In the genomic region with DNA sequence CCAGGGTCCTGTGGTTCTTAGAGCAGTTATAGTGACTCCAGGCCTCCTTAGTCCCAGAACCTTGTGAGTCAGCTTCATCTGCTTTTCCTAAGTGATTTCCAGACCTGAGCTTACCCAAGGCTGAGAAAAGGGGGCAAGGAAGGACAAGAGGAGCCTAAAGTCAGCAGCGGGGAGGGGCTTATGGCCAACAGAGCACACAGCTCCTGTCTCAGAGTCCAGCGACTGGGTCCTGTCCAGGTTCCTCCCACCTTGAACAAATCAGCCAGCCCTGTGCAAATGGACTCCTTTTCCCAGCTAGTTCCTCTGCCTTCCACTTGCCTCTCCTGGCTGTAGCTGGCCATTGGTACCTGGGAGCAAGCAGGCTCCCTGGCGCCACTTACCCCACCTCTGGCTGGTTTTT, we compare ENCODE assay signal across 28 cellular contexts. TPM values are rescaled to one million over a fixed set of nuclear protein-coding genes. Genes with fewer than 3 reads are reported as not detected.
DNase-seq lines count a peak whose midpoint lies in the region; ATAC-seq, FAIRE-seq and TF ChIP-seq lines count a peak whose summit lies in the region.
"Had no signal": no experiment of that assay in that cellular context is flagged by ENCODE, and none has a peak within 500 bp of the region (broad histone marks: within the 10 kb centered on the region; RNA-seq: fewer than 3 reads in every experiment).

No MANE protein-coding gene starts in this region.

- no peaks in the 10 kb centered on the region for H3K36me3 ChIP-seq in HepG2 (replicated peaks in 1 of 2; ENCODE audit: control insufficient read depth in 1 of 2, insufficient read depth in 2 of 2, low read length in 2 of 2)
- no peaks in the 10 kb centered on the region for H3K36me3 ChIP-seq in right lobe of liver
- peaks cover 11% of the 10 kb centered on the region for H3K36me3 ChIP-seq in WERI-Rb-1
- H3K36me3 ChIP-seq in sigmoid colon = peaks cover 0 to 10% (median 0%) of the 10 kb centered on the region in 4 donors
- no peaks in the 10 kb centered on the region for H3K36me3 ChIP-seq in spleen
- H3K36me3 ChIP-seq: BE2C; BLaER1 treated with 17β-estradiol and CSF1 and Interleukin-3, amounts not matched to agents 10 nM and 100 nM had no signal

- 60% methylated on average over 2 of the region's 3 CpGs for WGBS in HepG2 (ENCODE audit: low lambda C conversion rate)
- 100% methylated on average over 1 of the region's 3 CpGs for WGBS in right lobe of liver (ENCODE audit: insufficient coverage, low coverage, low lambda C conversion rate, missing lambda C conversion rate)
- 95 to 97% methylated on average over 3 of the region's 3 CpGs for WGBS in sigmoid colon, 2 donors
- 94 to 100% (median 97%) methylated on average over 3 of the region's 3 CpGs for WGBS in spleen, 5 donors

- no peaks in the 10 kb centered on the region; the same call in 1 of the 2 replicates for H3K27me3 Mint-ChIP-seq in HFFc6 (ENCODE audit: insufficient read depth)

- H3K27ac Mint-ChIP-seq in HFFc6 = no peak overlapping the region
- H3K27ac Mint-ChIP-seq: CD4-positive, alpha-beta T cell; CD8-positive, alpha-beta memory T cell had no signal

- no peaks in the 10 kb centered on the region for H3K9me3 ChIP-seq in HepG2 (ENCODE audit: low read length)
- no peaks in the 10 kb centered on the region for H3K9me3 ChIP-seq in right lobe of liver
- H3K9me3 ChIP-seq in WERI-Rb-1 (ENCODE audit: severe bottlenecking) = no peaks in the 10 kb centered on the region
- H3K9me3 ChIP-seq in sigmoid colon = no peaks in the 10 kb centered on the region
- H3K9me3 ChIP-seq in spleen = no peaks in the 10 kb centered on the region
- H3K9me3 ChIP-seq: A549; BE2C; BLaER1 treated with 17β-estradiol and CSF1 and Interleukin-3, amounts not matched to agents 10 nM and 100 nM had no signal

- no peaks in the 10 kb centered on the region; a peak in 1 of 5 replicates for H3K27me3 ChIP-seq in HepG2 (ENCODE audit: control insufficient read depth in 1 of 2, insufficient read depth in 2 of 2, low read length in 2 of 2)
- no peaks in the 10 kb centered on the region for H3K27me3 ChIP-seq in right lobe of liver
- H3K27me3 ChIP-seq in WERI-Rb-1 (ENCODE audit: insufficient read depth, low read depth, severe bottlenecking) = no peaks in the 10 kb centered on the region
- peaks cover 0 to 8% (median 0%) of the 10 kb centered on the region in 3 donors for H3K27me3 ChIP-seq in sigmoid colon
- no peaks in the 10 kb centered on the region for H3K27me3 ChIP-seq in spleen (replicated peaks in 1 of 7)
- H3K27me3 ChIP-seq: BE2C; BLaER1 treated with 17β-estradiol and CSF1 and Interleukin-3, amounts not matched to agents 10 nM and 100 nM had no signal

- H3K27ac ChIP-seq in HepG2 (ENCODE audit: extremely low read length, insufficient read depth, low read length) (no peak overlapping the region), right lobe of liver (no peak overlapping the region), WERI-Rb-1 (peak overlapping the region; percentile 55), sigmoid colon (no peak overlapping the region), spleen (no peak overlapping the region)
- H3K27ac ChIP-seq: A549; BLaER1 treated with 17β-estradiol and CSF1 and Interleukin-3, amounts not matched to agents 10 nM and 100 nM had no signal

- H3K79me2 ChIP-seq in HepG2 (ENCODE audit: insufficient read depth, low read length) = no peaks in the 10 kb centered on the region

- BruUV-seq in HepG2 (replicated peaks; lab: Mats Ljungman, UMichigan) = no TSS peak

- POLR2A ChIA-PET in HepG2 (lab: Yijun Ruan, JAX) = interaction anchor here (1.2 to 7.1 kb wide), 2 partner anchors 10 to 14 kb away, joined by 3 to 62 read pairs; a partner anchor contains a TSS

- H4K20me1 ChIP-seq in HepG2 (ENCODE audit: insufficient read depth, low read length) = no peaks in the 10 kb centered on the region
- H4K20me1 ChIP-seq: BLaER1 treated with 17β-estradiol and CSF1 and Interleukin-3, amounts not matched to agents 10 nM and 100 nM had no signal

- no peak for TF ChIP-seq EP300 in HepG2 (IDR thresholded peaks at IDR 0.05; ENCODE audit: low read depth in 2 of 2, low read length in 2 of 2)
- no peak for TF ChIP-seq EP300 in HepG2 (CRISPR knock-in tag; IDR thresholded peaks at IDR 0.05; ENCODE audit: borderline replicate concordance)
- TF ChIP-seq EP300 in sigmoid colon (IDR thresholded peaks at IDR 0.05) = no peak

- no peak for TF ChIP-seq RAD21 in HepG2 (CRISPR knock-in tag; IDR thresholded peaks at IDR 0.05)

- H3K36me3 Mint-ChIP-seq in HFFc6 (ENCODE audit: low read depth) = no peaks in the 10 kb centered on the region; the same call in 1 of the 2 replicates
- H3K36me3 Mint-ChIP-seq: CD8-positive, alpha-beta memory T cell had no signal

- peak; percentile 32 for FAIRE-seq in HepG2 (lab: Jason Lieb, UNC)
- FAIRE-seq: A549, D721Med, GM12891, GM18507, GM19239 had no signal

- no peaks in the 10 kb centered on the region for H3K9me3 Mint-ChIP-seq in HFFc6
- H3K9me3 Mint-ChIP-seq: CD14-positive monocyte; CD4-positive, alpha-beta T cell; CD8-positive, alpha-beta memory T cell had no signal

- H3K4me2 ChIP-seq in HepG2 (ENCODE audit: low read depth, low read length) = peak overlapping the region; percentile 44
- H3K4me2 ChIP-seq: A549; BLaER1 treated with 17β-estradiol and CSF1 and Interleukin-3, amounts not matched to agents 10 nM and 100 nM had no signal

- TF ChIP-seq CTCF in HepG2 (CRISPR knock-in tag; IDR thresholded peaks at IDR 0.05) (no peak), right lobe of liver (IDR thresholded peaks at IDR 0.05) (no peak), WERI-Rb-1 (IDR thresholded peaks at IDR 0.05; ENCODE audit: low read depth, low read length) (no peak), sigmoid colon (IDR thresholded peaks at IDR 0.05) (no peak), spleen (IDR thresholded peaks at IDR 0.05 in 8 of 11, conservative IDR thresholded peaks at IDR 0.05 in 3 of 11) (no peak), HFFc6 (IDR thresholded peaks at IDR 0.05) (no peak)

- TF ChIP-seq POLR2A in HepG2 (IDR thresholded peaks at IDR 0.05; ENCODE audit: insufficient read depth in 1 of 2, low read depth in 2 of 2, low read length in 2 of 2) (no peak), right lobe of liver (IDR thresholded peaks at IDR 0.05) (no peak), sigmoid colon (IDR thresholded peaks at IDR 0.05) (no peak), spleen (IDR thresholded peaks at IDR 0.05) (no peak)

- no peak overlapping the region for H3K4me3 ChIP-seq in HepG2 (replicated peaks in 1 of 3; ENCODE audit: insufficient read depth in 1 of 3, low read depth in 2 of 3, low read length in 3 of 3)
- H3K4me3 ChIP-seq in right lobe of liver = no peak overlapping the region
- H3K4me3 ChIP-seq in WERI-Rb-1 (ENCODE audit: low read depth, low read length) = no peak overlapping the region
- no peak overlapping the region for H3K4me3 ChIP-seq in sigmoid colon
- no peak overlapping the region for H3K4me3 ChIP-seq in spleen
- H3K4me3 ChIP-seq: A549; BLaER1 treated with 17β-estradiol and CSF1 and Interleukin-3, amounts not matched to agents 10 nM and 100 nM had no signal

- ATAC-seq in HepG2 = peak; percentile 45
- ATAC-seq in right lobe of liver = no peak
- ATAC-seq in GM18858 (IDR thresholded peaks at IDR 0.05; ENCODE audit: unreplicated experiment) = no peak
- ATAC-seq: A549 had no signal

- CTCF ChIA-PET in HepG2 (lab: Yijun Ruan, JAX; ENCODE audit: low intra/inter-chr PET ratio, low total read pairs) = no interaction called here

- H3K4me1 Mint-ChIP-seq in HFFc6 (ENCODE audit: low read depth) = peaks cover 18% of the 10 kb centered on the region

- H3K4me3 Mint-ChIP-seq in HFFc6 = no peak overlapping the region
- H3K4me3 Mint-ChIP-seq: CD14-positive monocyte; CD4-positive, alpha-beta T cell; CD8-positive, alpha-beta memory T cell had no signal

- H3K9ac ChIP-seq in HepG2 (ENCODE audit: insufficient read depth, low read depth, low read length) = no peak overlapping the region
- H3K9ac ChIP-seq: BLaER1 treated with 17β-estradiol and CSF1 and Interleukin-3, amounts not matched to agents 10 nM and 100 nM had no signal

- intact Hi-C loops in HepG2 (cut with micrococcal nuclease; ENCODE audit: unreplicated experiment) (no loop called here), right lobe of liver (cut with DNase I) (no loop called here), sigmoid colon (cut with DNase I) (no loop called here), spleen (cut with DNase I; ENCODE audit: low total_unique reads) (no loop called here)

- DNase-seq in HepG2 (ENCODE audit: low spot score) (no peak), right lobe of liver (no peak), WERI-Rb-1 (peak; percentile 83), islet precursor cell (peak; percentile 74), sigmoid colon (peak; percentile 36), spleen (no peak), HFFc6 (no peak)
- DNase-seq: 8988T; ACHN; AML-193; BE2C; CD4-positive, alpha-beta T cell; CD8-positive, alpha-beta memory T cell; DMS 273 treated with DMSO at 0.1 percent for 48 hours; DMS79; EL; GF-D8; GOT3; H7; HCEC 1CT had no signal

- no peak overlapping the region for H2AFZ ChIP-seq in HepG2 (ENCODE audit: low read length)

- H3K4me1 ChIP-seq in HepG2 (ENCODE audit: insufficient read depth, low read length) (peaks cover 53% of the 10 kb centered on the region), right lobe of liver (peaks cover 0 to 23% (median 7%) of the 10 kb centered on the region in 4 donors), sigmoid colon (peaks cover 0 to 8% (median 5%) of the 10 kb centered on the region in 4 donors), spleen (peaks cover 0 to 11% (median 4%) of the 10 kb centered on the region in 6 donors)
- H3K4me1 ChIP-seq: A549 had no signal

- in situ Hi-C loops in HepG2 (cut with HindIII; ENCODE audit: extremely low pct_ligation_motif_present, low pct_unique_long_range_greater_than_20kb) = no loop called here

RNA-seq across cellular contexts. Expression of a gene that starts 10.9 kb away (rescaled TPM):
- total RNA-seq in HepG2 (2016; rRNA removed; fragmentation: Illumina TruSeq; extraction: Trizol) (7.5 and 10.2 TPM in 2 replicates), right lobe of liver (10 to 100 TPM; 19.2 to 42.8 (median 23.7) TPM), sigmoid colon (10 to 100 TPM; 13.2 to 24.6 (median 16.0) TPM), spleen (10 to 100 TPM; 11.8 to 31.7 (median 19.6) TPM)
- 2.1 and 2.2 TPM in 2 replicates for total RNA-seq in HepG2 (2016; cell fraction: cytosol; rRNA removed; fragmentation: Illumina TruSeq; extraction: Trizol; ENCODE audit: low read depth)
- 8.4 and 9.7 TPM in 2 replicates for total RNA-seq in HepG2 (2016; cell fraction: insoluble cytoplasmic fraction; rRNA removed; fragmentation: Illumina TruSeq; extraction: Trizol)
- 4.8 and 6.0 TPM in 2 replicates for total RNA-seq in HepG2 (2016; cell fraction: membrane; rRNA removed; fragmentation: Illumina TruSeq; extraction: Trizol)
- 9.1 and 11.5 TPM in 2 replicates for total RNA-seq in HepG2 (2016; cell fraction: nucleus; rRNA removed; fragmentation: Illumina TruSeq; extraction: Trizol)
- polyA plus RNA-seq in HepG2 (2011; rRNA removed) (17.9 and 19.0 TPM in 2 replicates), sigmoid colon (1 to 10 TPM; 1.8 to 7.0 (median 3.6) TPM), spleen (1 to 10 TPM; 2.1 to 4.0 (median 2.6) TPM)
- polyA plus RNA-seq in HepG2 (2011; cell fraction: cytosol; rRNA removed) = 14.6 and 15.9 TPM in 2 replicates
- 44.0 and 49.0 TPM in 2 replicates for polyA plus RNA-seq in HepG2 (2011; cell fraction: nucleus; rRNA removed)
- 12.2 and 14.8 TPM in 2 replicates for polyA plus RNA-seq in HepG2 (2012)
- 2.2 and 2.4 TPM in 2 replicates for polyA plus RNA-seq in HepG2 (2016; cell fraction: cytosol; fragmentation: Illumina TruSeq; extraction: Trizol; ENCODE audit: low read depth)
- polyA plus RNA-seq in HepG2 (2016; cell fraction: insoluble cytoplasmic fraction; fragmentation: Illumina TruSeq; extraction: Trizol; ENCODE audit: low read depth) = 10.6 and 11.0 TPM in 2 replicates
- 4.9 and 5.8 TPM in 2 replicates for polyA plus RNA-seq in HepG2 (2016; cell fraction: membrane; fragmentation: Illumina TruSeq; extraction: Trizol; ENCODE audit: low read depth)
- 21.9 and 23.8 TPM in 2 replicates for polyA plus RNA-seq in HepG2 (2016; cell fraction: nucleus; fragmentation: Illumina TruSeq; extraction: Trizol; ENCODE audit: insufficient read depth, low read depth)
- polyA minus RNA-seq in HepG2 (2011; rRNA and poly(A)+ RNA removed; ENCODE audit: low replicate concordance) = 41.2 and 52.9 TPM in 2 replicates
- polyA minus RNA-seq in HepG2 (2011; cell fraction: cytosol; rRNA and poly(A)+ RNA removed) = 7.0 and 13.9 TPM in 2 replicates
- polyA minus RNA-seq in HepG2 (2011; cell fraction: nucleus; rRNA and poly(A)+ RNA removed) = 7.8 and 8.6 TPM in 2 replicates
- total RNA-seq in HFFc6 (2021; fragmentation: NEBNext Ultra II Directional; extraction: Animal tissue kit (Norgen Biotek cat#: 25700)) = 10 to 100 TPM; 59.6 to 80.8 (median 70.7) TPM

RNA-seq across cellular contexts. Expression of a gene that starts 14.0 kb away (rescaled TPM):
- 2.0 and 2.9 TPM in 2 replicates for total RNA-seq in HepG2 (2016; rRNA removed; fragmentation: Illumina TruSeq; extraction: Trizol)
- total RNA-seq in HepG2 (2016; cell fraction: cytosol; rRNA removed; fragmentation: Illumina TruSeq; extraction: Trizol; ENCODE audit: low read depth) = 0.26 and 0.51 TPM in 2 replicates
- total RNA-seq in HepG2 (2016; cell fraction: insoluble cytoplasmic fraction; rRNA removed; fragmentation: Illumina TruSeq; extraction: Trizol) = 2.1 and 2.3 TPM in 2 replicates
- 0.76 and 0.87 TPM in 2 replicates for total RNA-seq in HepG2 (2016; cell fraction: membrane; rRNA removed; fragmentation: Illumina TruSeq; extraction: Trizol)
- total RNA-seq in HepG2 (2016; cell fraction: nucleus; rRNA removed; fragmentation: Illumina TruSeq; extraction: Trizol) = 4.0 and 4.3 TPM in 2 replicates
- polyA plus RNA-seq in HepG2 (2011; rRNA removed) = 3.6 and 3.9 TPM in 2 replicates
- 2.0 and 2.7 TPM in 2 replicates for polyA plus RNA-seq in HepG2 (2011; cell fraction: cytosol; rRNA removed)
- 5.7 and 7.1 TPM in 2 replicates for polyA plus RNA-seq in HepG2 (2011; cell fraction: nucleus; rRNA removed)
- 2.7 and 4.0 TPM in 2 replicates for polyA plus RNA-seq in HepG2 (2012)
- polyA plus RNA-seq in HepG2 (2016; cell fraction: cytosol; fragmentation: Illumina TruSeq; extraction: Trizol; ENCODE audit: low read depth) = 0.40 TPM in 1 of 2 replicates, not detected in the other
- 2.5 and 3.2 TPM in 2 replicates for polyA plus RNA-seq in HepG2 (2016; cell fraction: insoluble cytoplasmic fraction; fragmentation: Illumina TruSeq; extraction: Trizol; ENCODE audit: low read depth)
- 0.06 and 0.50 TPM in 2 replicates for polyA plus RNA-seq in HepG2 (2016; cell fraction: membrane; fragmentation: Illumina TruSeq; extraction: Trizol; ENCODE audit: low read depth)
- 7.5 and 8.1 TPM in 2 replicates for polyA plus RNA-seq in HepG2 (2016; cell fraction: nucleus; fragmentation: Illumina TruSeq; extraction: Trizol; ENCODE audit: insufficient read depth, low read depth)
- polyA minus RNA-seq in HepG2 (2011; rRNA and poly(A)+ RNA removed; ENCODE audit: low replicate concordance) = 6.8 and 9.4 TPM in 2 replicates
- polyA minus RNA-seq in HepG2 (2011; cell fraction: cytosol; rRNA and poly(A)+ RNA removed) = 3.7 and 5.8 TPM in 2 replicates
- polyA minus RNA-seq in HepG2 (2011; cell fraction: nucleus; rRNA and poly(A)+ RNA removed) = 6.6 and 6.7 TPM in 2 replicates
- total RNA-seq in right lobe of liver = 1 to 10 TPM in 5 of 6 experiments, under 1 TPM in 1; 0.75 to 2.9 (median 2.1) TPM
- total RNA-seq in sigmoid colon = 10 to 100 TPM in 1 of 4 donors, 1 to 10 TPM in 3; 5.6 to 11.6 (median 6.6) TPM
- polyA plus RNA-seq in sigmoid colon = 1 to 10 TPM in 2 of 3 donors, under 1 TPM in 1; 0.69 to 4.2 (median 3.8) TPM
- 10 to 100 TPM in 4 of 7 donors, 1 to 10 TPM in 3; 4.8 to 12.1 (median 10.3) TPM for total RNA-seq in spleen
- polyA plus RNA-seq in spleen = 1 to 10 TPM; 3.9 to 5.8 (median 4.1) TPM
- 1 to 10 TPM; 4.3 to 6.4 (median 5.7) TPM for total RNA-seq in HFFc6 (2021; fragmentation: NEBNext Ultra II Directional; extraction: Animal tissue kit (Norgen Biotek cat#: 25700))
- polyA plus RNA-seq: CD14-positive monocyte had no signal

RNA-seq across cellular contexts. Expression of a gene that starts 22.5 kb away (rescaled TPM):
- 9.6 and 15.2 TPM in 2 replicates for total RNA-seq in HepG2 (2016; rRNA removed; fragmentation: Illumina TruSeq; extraction: Trizol)
- 14.5 and 15.6 TPM in 2 replicates for total RNA-seq in HepG2 (2016; cell fraction: cytosol; rRNA removed; fragmentation: Illumina TruSeq; extraction: Trizol; ENCODE audit: low read depth)
- total RNA-seq in HepG2 (2016; cell fraction: insoluble cytoplasmic fraction; rRNA removed; fragmentation: Illumina TruSeq; extraction: Trizol) = 7.8 and 17.7 TPM in 2 replicates
- 7.5 and 7.9 TPM in 2 replicates for total RNA-seq in HepG2 (2016; cell fraction: membrane; rRNA removed; fragmentation: Illumina TruSeq; extraction: Trizol)
- 18.0 and 22.9 TPM in 2 replicates for total RNA-seq in HepG2 (2016; cell fraction: nucleus; rRNA removed; fragmentation: Illumina TruSeq; extraction: Trizol)
- 9.8 and 11.4 TPM in 2 replicates for polyA plus RNA-seq in HepG2 (2011; rRNA removed)
- 4.5 and 5.1 TPM in 2 replicates for polyA plus RNA-seq in HepG2 (2011; cell fraction: cytosol; rRNA removed)
- polyA plus RNA-seq in HepG2 (2011; cell fraction: nucleus; rRNA removed) = 41.9 and 50.5 TPM in 2 replicates
- polyA plus RNA-seq in HepG2 (2012) = 5.9 and 7.9 TPM in 2 replicates
- 0.96 and 1.0 TPM in 2 replicates for polyA plus RNA-seq in HepG2 (2016; cell fraction: cytosol; fragmentation: Illumina TruSeq; extraction: Trizol; ENCODE audit: low read depth)
- 4.9 and 7.5 TPM in 2 replicates for polyA plus RNA-seq in HepG2 (2016; cell fraction: insoluble cytoplasmic fraction; fragmentation: Illumina TruSeq; extraction: Trizol; ENCODE audit: low read depth)
- polyA plus RNA-seq in HepG2 (2016; cell fraction: membrane; fragmentation: Illumina TruSeq; extraction: Trizol; ENCODE audit: low read depth) = 1.5 and 1.6 TPM in 2 replicates
- 40.5 and 41.1 TPM in 2 replicates for polyA plus RNA-seq in HepG2 (2016; cell fraction: nucleus; fragmentation: Illumina TruSeq; extraction: Trizol; ENCODE audit: insufficient read depth, low read depth)
- 11.0 and 27.5 TPM in 2 replicates for polyA minus RNA-seq in HepG2 (2011; rRNA and poly(A)+ RNA removed; ENCODE audit: low replicate concordance)
- 3.5 and 3.7 TPM in 2 replicates for polyA minus RNA-seq in HepG2 (2011; cell fraction: cytosol; rRNA and poly(A)+ RNA removed)
- polyA minus RNA-seq in HepG2 (2011; cell fraction: nucleus; rRNA and poly(A)+ RNA removed) = 14.2 and 17.9 TPM in 2 replicates
- 10 to 100 TPM in 2 of 6 experiments, 1 to 10 TPM in 4; 7.2 to 11.2 (median 8.6) TPM for total RNA-seq in right lobe of liver
- 10 to 100 TPM; 12.5 to 40.4 (median 20.4) TPM for total RNA-seq in sigmoid colon
- 10 to 100 TPM in 1 of 3 donors, 1 to 10 TPM in 2; 1.8 to 19.4 (median 4.9) TPM for polyA plus RNA-seq in sigmoid colon
- 10 to 100 TPM; 21.2 to 48.3 (median 34.8) TPM for total RNA-seq in spleen
- polyA plus RNA-seq in spleen = 10 to 100 TPM in 2 of 3 donors, 1 to 10 TPM in 1; 6.6 to 17.9 (median 12.1) TPM
- 10 to 100 TPM; 29.0 to 35.6 (median 33.0) TPM for total RNA-seq in HFFc6 (2021; fragmentation: NEBNext Ultra II Directional; extraction: Animal tissue kit (Norgen Biotek cat#: 25700))

Comparison
In these comparisons a context has a peak if more than half of its experiments do, and no peak if none do; other contexts are left out.
1. DNase-seq: peak in WERI-Rb-1 (single experiment), islet precursor cell (single experiment) and sigmoid colon (single experiment); none in HepG2 (single experiment), right lobe of liver (0 of 3), spleen (single experiment) and HFFc6 (single experiment).